In the genomic region with DNA sequence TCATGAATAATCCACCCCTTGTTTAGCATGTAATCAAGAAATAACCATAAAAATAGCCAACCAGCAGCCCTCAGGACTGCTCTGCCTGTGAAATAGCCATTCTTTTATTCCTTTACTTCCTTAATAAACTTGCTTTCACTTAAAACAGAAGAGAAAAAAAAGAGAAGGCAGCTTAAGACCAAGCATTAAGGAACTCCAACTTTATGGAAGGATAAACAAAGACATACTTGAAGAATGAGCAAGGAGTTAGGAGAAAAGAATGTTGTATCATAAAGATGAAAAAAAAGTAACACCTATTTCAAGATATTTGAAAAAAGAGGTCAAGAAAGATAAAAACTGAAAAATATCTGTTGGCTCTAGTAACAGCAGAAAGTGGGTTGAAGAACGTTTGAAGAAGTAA, we compare ENCODE assay signal across 27 cellular contexts.
A peak's percentile ranks its signal among the peaks of the same experiment; 100 is the strongest.
DNase-seq lines count a peak whose midpoint lies in the region; ATAC-seq, FAIRE-seq and TF ChIP-seq lines count a peak whose summit lies in the region.
"Had no signal": no experiment of that assay in that cellular context is flagged by ENCODE, and none has a peak within 500 bp of the region (broad histone marks: within the 10 kb centered on the region; RNA-seq: fewer than 3 reads in every experiment).

No MANE protein-coding gene starts in this region.

- peak overlapping the region; percentile 3 for H3K27ac Mint-ChIP-seq in mesothelial cell of epicardium
- no peak overlapping the region for H3K27ac Mint-ChIP-seq in activated CD4-positive, alpha-beta T cell treated with anti-CD3 and anti-CD28 coated beads, Interleukin-2, amount 10 ng/mL, durations not matched to agents 24 days and 14 days
- H3K27ac Mint-ChIP-seq: CD8-positive, alpha-beta T cell; H9; HFFc6 had no signal

- H3K4me1 Mint-ChIP-seq in mesothelial cell of epicardium = peaks cover 6% of the 10 kb centered on the region
- H3K4me1 Mint-ChIP-seq in activated CD4-positive, alpha-beta T cell treated with anti-CD3 and anti-CD28 coated beads, Interleukin-2, amount 10 ng/mL, durations not matched to agents 24 days and 14 days = no peaks in the 10 kb centered on the region

- ATAC-seq in pancreas = no peak
- ATAC-seq: CD8-positive, alpha-beta T cell; K562 had no signal

- TF ChIP-seq CTCF in BJ (IDR thresholded peaks at IDR 0.05; ENCODE audit: insufficient read depth, low read depth, low read length) (no peak), fibroblast of the aortic adventitia (IDR thresholded peaks at IDR 0.05; ENCODE audit: insufficient read depth, low read length) (no peak), mesothelial cell of epicardium (IDR thresholded peaks at IDR 0.05; ENCODE audit: unreplicated experiment) (no peak), PC-9 (conservative IDR thresholded peaks at IDR 0.05) (no peak), pancreas (IDR thresholded peaks at IDR 0.05) (no peak)

- no peaks in the 10 kb centered on the region for H3K27me3 ChIP-seq in BJ (ENCODE audit: control insufficient read depth, insufficient read depth, low read length)
- H3K27me3 ChIP-seq in adipocyte (replicated peaks; ENCODE audit: control insufficient read depth, insufficient read depth, low read length) = no peaks in the 10 kb centered on the region
- no peaks in the 10 kb centered on the region for H3K27me3 ChIP-seq in PC-9 (ENCODE audit: insufficient read depth, low read depth)
- H3K27me3 ChIP-seq in pancreas = no peaks in the 10 kb centered on the region
- H3K27me3 ChIP-seq: MG63 had no signal

- H3K9me3 ChIP-seq in adipocyte (ENCODE audit: control insufficient read depth, low read length) (no peaks in the 10 kb centered on the region), PC-9 (ENCODE audit: insufficient read depth, low read depth) (no peaks in the 10 kb centered on the region), pancreas (no peaks in the 10 kb centered on the region)
- H3K9me3 ChIP-seq: MG63 had no signal

- no peaks in the 10 kb centered on the region for H3K36me3 ChIP-seq in BJ (ENCODE audit: control insufficient read depth, insufficient read depth, low read length)
- no peaks in the 10 kb centered on the region for H3K36me3 ChIP-seq in adipocyte (ENCODE audit: control insufficient read depth, insufficient read depth, low read length, severe bottlenecking)
- H3K36me3 ChIP-seq in PC-9 (ENCODE audit: low read depth) = no peaks in the 10 kb centered on the region
- no peaks in the 10 kb centered on the region for H3K36me3 ChIP-seq in pancreas
- H3K36me3 ChIP-seq: MG63 had no signal

- H3K27ac ChIP-seq in PC-9 (no peak overlapping the region), pancreas (no peak overlapping the region)
- H3K27ac ChIP-seq: 22Rv1 had no signal

- no peak for FAIRE-seq in pancreas (lab: Jason Lieb, UNC)
- FAIRE-seq: GM18507, K562 had no signal

- no peaks in the 10 kb centered on the region; the same call in 1 of the 2 replicates for H3K9me2 ChIP-seq in PC-9 (ENCODE audit: insufficient read depth)

- H3K4me3 Mint-ChIP-seq in mesothelial cell of epicardium = no peak overlapping the region
- no peak overlapping the region for H3K4me3 Mint-ChIP-seq in activated CD4-positive, alpha-beta T cell treated with anti-CD3 and anti-CD28 coated beads, Interleukin-2, amount 10 ng/mL, durations not matched to agents 24 days and 14 days
- H3K4me3 Mint-ChIP-seq: CD8-positive, alpha-beta T cell; H9; HFFc6 had no signal

- H3K4me2 ChIP-seq in PC-9 = no peak overlapping the region

- H3K9ac ChIP-seq in adipocyte (ENCODE audit: low read length) = no peak overlapping the region

- no peak overlapping the region for H2AFZ ChIP-seq in PC-9

- H3K4me3 ChIP-seq in BJ (ENCODE audit: low read depth, low read length) = no peak overlapping the region
- no peak overlapping the region for H3K4me3 ChIP-seq in adipocyte (ENCODE audit: low read length)
- H3K4me3 ChIP-seq in fibroblast of the aortic adventitia (ENCODE audit: low read depth, low read length) = no peak overlapping the region
- H3K4me3 ChIP-seq in PC-9 = no peak overlapping the region
- H3K4me3 ChIP-seq in pancreas = no peak overlapping the region
- H3K4me3 ChIP-seq: K562, MG63 had no signal

- intact Hi-C loops in activated CD4-positive, alpha-beta T cell treated with anti-CD3 and anti-CD28 coated beads, Interleukin-2, amount 10 ng/mL, durations not matched to agents 24 days and 14 days (cut with micrococcal nuclease) = no loop called here
- intact Hi-C loops in cardiac septum (cut with DNase I) (no loop called here), PC-9 (cut with micrococcal nuclease; ENCODE audit: unreplicated experiment) (no loop called here), pancreas (cut with DNase I) (no loop called here)

- CTCF ChIA-PET in BJ (lab: Yijun Ruan, JAX) = no interaction called here
- CTCF ChIA-PET in PC-9 (lab: Charles Lee) = no interaction called here

- no peaks in the 10 kb centered on the region for H4K20me1 ChIP-seq in PC-9 (ENCODE audit: insufficient read depth)

- H3K36me3 Mint-ChIP-seq in mesothelial cell of epicardium = no peaks in the 10 kb centered on the region
- H3K36me3 Mint-ChIP-seq in activated CD4-positive, alpha-beta T cell treated with anti-CD3 and anti-CD28 coated beads, Interleukin-2, amount 10 ng/mL, durations not matched to agents 24 days and 14 days (ENCODE audit: low read depth) = no peaks in the 10 kb centered on the region
- H3K36me3 Mint-ChIP-seq: CD8-positive, alpha-beta T cell had no signal

- BruUV-seq in PC-9 (replicated peaks; lab: Mats Ljungman, UMichigan) = no TSS peak

- H3K9me3 Mint-ChIP-seq in mesothelial cell of epicardium = no peaks in the 10 kb centered on the region
- no peaks in the 10 kb centered on the region for H3K9me3 Mint-ChIP-seq in activated CD4-positive, alpha-beta T cell treated with anti-CD3 and anti-CD28 coated beads, Interleukin-2, amount 10 ng/mL, durations not matched to agents 24 days and 14 days
- H3K9me3 Mint-ChIP-seq: H9 had no signal

- no peaks in the 10 kb centered on the region for H3K27me3 Mint-ChIP-seq in mesothelial cell of epicardium (ENCODE audit: low read depth)
- no peaks in the 10 kb centered on the region for H3K27me3 Mint-ChIP-seq in activated CD4-positive, alpha-beta T cell treated with anti-CD3 and anti-CD28 coated beads, Interleukin-2, amount 10 ng/mL, durations not matched to agents 24 days and 14 days

- peak; percentile 9 for DNase-seq in BJ (ENCODE audit: low read depth)
- DNase-seq in adipocyte (ENCODE audit: low read depth) = peak; percentile 1
- peak; percentile 2 for DNase-seq in fibroblast of the aortic adventitia (ENCODE audit: low read depth)
- DNase-seq in mesothelial cell of epicardium (ENCODE audit: low spot score in 2 of 2, unreplicated experiment in 2 of 2) = no peak
- DNase-seq in activated CD4-positive, alpha-beta T cell treated with anti-CD3 and anti-CD28 coated beads, Interleukin-2, amount 10 ng/mL, durations not matched to agents 24 days and 14 days = no peak
- no peak for DNase-seq in cardiac septum (ENCODE audit: low spot score)
- no peak for DNase-seq in PC-9
- DNase-seq in pancreas = no peak
- DNase-seq: ACHN; C1 segment of cervical spinal cord; Calu3; CD8-positive, alpha-beta T cell; DMS153; GDM1; H9; HFFc6; MG63; NCI-H1417; NCI-H1694 treated with DMSO at 0.1 percent for 48 hours; NCI-H2081 treated with DMSO at 0.1 percent for 48 hours; NCI-H2171 treated with DMSO at 0.1 percent for 48 hours; NCI-H446; NCI-H526 treated with DMSO at 0.1 percent for 48 hours; SHP77 had no signal

- no peaks in the 10 kb centered on the region for H3K79me2 ChIP-seq in PC-9 (ENCODE audit: low read depth)

- POLR2A ChIA-PET in BJ (lab: Charles Lee) = no interaction called here
- POLR2A ChIA-PET in PC-9 (lab: Charles Lee; ENCODE audit: unreplicated experiment) = no interaction called here

- no peaks in the 10 kb centered on the region for H3K4me1 ChIP-seq in adipocyte (ENCODE audit: control insufficient read depth, insufficient read depth, low read length)
- H3K4me1 ChIP-seq in PC-9 (replicated peaks; ENCODE audit: insufficient read depth) = no peaks in the 10 kb centered on the region
- H3K4me1 ChIP-seq in pancreas = peaks cover 0 to 9% (median 0%) of the 10 kb centered on the region in 3 donors

- 33 to 34% methylated on average over 1 of the region's 1 CpG for WGBS in pancreas, 2 donors

- no peaks in the 10 kb centered on the region for H3F3A ChIP-seq in PC-9 (ENCODE audit: insufficient read depth, low read depth)

Comparison
In these comparisons a context has a peak if more than half of its experiments do, and no peak if none do; other contexts are left out.
1. DNase-seq: peak in BJ (single experiment), adipocyte (single experiment) and fibroblast of the aortic adventitia (single experiment); none in mesothelial cell of epicardium (0 of 2), activated CD4-positive, alpha-beta T cell treated with anti-CD3 and anti-CD28 coated beads, Interleukin-2, amount 10 ng/mL, durations not matched to agents 24 days and 14 days (single experiment), cardiac septum (single experiment), PC-9 (0 of 2) and pancreas (0 of 6).